ENCODE assay signal across 8 cellular contexts in genomic region chr12:4539167-4539870, GRCh38. TPM values are rescaled to one million over a fixed set of nuclear protein-coding genes. Genes with fewer than 3 reads are reported as not detected.
DNase-seq lines count a peak whose midpoint lies in the region; ATAC-seq and TF ChIP-seq lines count a peak whose summit lies in the region.

No MANE protein-coding gene starts in this region.

- no peaks in the 10 kb centered on the region for H3K36me3 ChIP-seq in colonic mucosa

- no peak for ATAC-seq in natural killer cell treated with Interleukin-12 subunit alpha and Interleukin-12 subunit beta and Interleukin-15 and Interleukin-18, amount 100 ng/mL, for 72 hours
- no peak for ATAC-seq in GM21723 (IDR thresholded peaks at IDR 0.05; ENCODE audit: unreplicated experiment)

- H3K9me3 Mint-ChIP-seq in natural killer cell treated with Interleukin-12 subunit alpha and Interleukin-12 subunit beta and Interleukin-15 and Interleukin-18, amount 100 ng/mL, for 72 hours: no peaks in the 10 kb centered on the region

- H3K27me3 ChIP-seq in colonic mucosa: no peaks in the 10 kb centered on the region

- TF ChIP-seq CTCF in C4-2B (conservative IDR thresholded peaks at IDR 0.05) (no peak), LNCaP clone FGC (IDR thresholded peaks at IDR 0.05; ENCODE audit: control insufficient read depth, extremely low read depth, insufficient read depth) (no peak), colonic mucosa (IDR thresholded peaks at IDR 0.05) (no peak)

- peak overlapping the region; percentile 95 for H3K4me3 Mint-ChIP-seq in natural killer cell treated with Interleukin-12 subunit alpha and Interleukin-12 subunit beta and Interleukin-15 and Interleukin-18, amount 100 ng/mL, for 72 hours

- intact Hi-C loops in colonic mucosa (cut with DNase I): no loop called here

- no peaks in the 10 kb centered on the region for H3K9me3 ChIP-seq in colonic mucosa

- H3K4me1 Mint-ChIP-seq in natural killer cell treated with Interleukin-12 subunit alpha and Interleukin-12 subunit beta and Interleukin-15 and Interleukin-18, amount 100 ng/mL, for 72 hours (ENCODE audit: low read depth in 2 of 2): peaks cover 17 to 26% of the 10 kb centered on the region in 2 donors

- H3K9ac ChIP-seq in colonic mucosa (ENCODE audit: low read depth in 2 of 2, low read length in 2 of 2): peak overlapping the region; percentile 58 to 88

- no peaks in the 10 kb centered on the region for H3K27me3 Mint-ChIP-seq in natural killer cell treated with Interleukin-12 subunit alpha and Interleukin-12 subunit beta and Interleukin-15 and Interleukin-18, amount 100 ng/mL, for 72 hours

- peaks cover 8% of the 10 kb centered on the region for H3K4me1 ChIP-seq in colonic mucosa

- H3K27ac Mint-ChIP-seq in natural killer cell treated with Interleukin-12 subunit alpha and Interleukin-12 subunit beta and Interleukin-15 and Interleukin-18, amount 100 ng/mL, for 72 hours: peak overlapping the region; percentile 97 to 100

- peaks cover 4% of the 10 kb centered on the region for H3K36me3 Mint-ChIP-seq in natural killer cell treated with Interleukin-12 subunit alpha and Interleukin-12 subunit beta and Interleukin-15 and Interleukin-18, amount 100 ng/mL, for 72 hours

- H3K27ac ChIP-seq in C4-2B (peak overlapping the region; percentile 80), colonic mucosa (no peak overlapping the region)

- DNase-seq in LNCaP clone FGC (ENCODE audit: low read depth) (no peak), colonic mucosa (no peak), NOMO-1 treated with dmso at 0.1 percent for 144 hours (lab: John Stamatoyannopoulos, UW; ENCODE audit: unreplicated experiment) (no peak), NCI-H226 (no peak), ecto neural progenitor cell (ENCODE audit: low spot score) (no peak)
- DNase-seq in natural killer cell treated with Interleukin-12 subunit alpha and Interleukin-12 subunit beta and Interleukin-15 and Interleukin-18, amount 100 ng/mL, for 72 hours (ENCODE audit: low spot score): no peak

- H3K4me3 ChIP-seq in LNCaP clone FGC (ENCODE audit: low read depth, low read length): peak overlapping the region; percentile 91
- H3K4me3 ChIP-seq in colonic mucosa: peak overlapping the region; percentile 72

RNA-seq across cellular contexts. Expression of gene RAD51AP1, which starts 0.6 kb away (rescaled TPM):
- total RNA-seq in colonic mucosa: 10 to 100 TPM in 1 of 2 donors, 1 to 10 TPM in 1; 6.6 to 22.3 TPM
- 10 to 100 TPM; 21.4 to 34.4 TPM for total RNA-seq in natural killer cell treated with Interleukin-12 subunit alpha and Interleukin-12 subunit beta and Interleukin-15 and Interleukin-18, amount 100 ng/mL, for 72 hours

RNA-seq across cellular contexts. Expression of gene DYRK4, which starts 22.7 kb away (rescaled TPM):
- 10 to 100 TPM; 20.9 to 26.7 TPM for total RNA-seq in colonic mucosa
- total RNA-seq in natural killer cell treated with Interleukin-12 subunit alpha and Interleukin-12 subunit beta and Interleukin-15 and Interleukin-18, amount 100 ng/mL, for 72 hours: 10 to 100 TPM; 24.0 to 30.2 TPM
